In the genomic region with DNA sequence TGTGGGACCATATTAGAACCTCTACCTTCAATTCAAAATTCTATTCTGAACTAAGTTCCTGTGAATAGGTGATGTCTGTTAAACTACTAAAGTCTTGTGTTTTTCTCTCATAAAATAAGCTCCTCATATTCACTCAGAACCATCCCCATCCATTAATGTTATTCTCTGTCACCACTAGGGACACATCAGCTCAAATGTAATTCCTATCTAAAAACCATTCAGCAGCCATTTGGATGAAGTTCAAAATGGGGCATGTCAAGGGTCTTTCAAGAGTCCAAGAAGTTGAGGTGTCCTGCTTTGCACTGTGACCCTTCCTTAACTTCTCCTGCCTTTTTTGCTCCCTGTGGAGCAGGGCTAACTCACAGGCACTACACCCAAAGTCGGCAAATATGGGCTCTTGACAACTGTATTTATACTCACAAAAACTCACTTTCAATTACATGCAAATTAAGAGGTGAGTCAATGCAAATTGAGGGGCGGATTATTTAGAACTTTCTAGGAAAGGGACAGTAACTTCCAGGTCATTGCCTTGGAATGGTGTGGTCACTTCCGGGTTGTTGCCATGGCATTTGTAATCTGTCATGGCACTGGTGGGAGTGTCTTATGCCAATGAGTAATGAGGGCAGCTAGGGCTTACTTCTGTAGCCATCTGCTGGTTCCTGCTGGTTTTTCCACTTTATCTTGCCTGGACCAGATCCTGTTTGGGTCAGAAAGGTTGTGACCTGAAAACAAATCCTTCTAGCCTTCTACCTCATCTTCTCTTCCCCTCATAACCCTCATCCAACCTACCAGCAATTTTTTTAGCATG, we compare ENCODE assay signal across 13 cellular contexts.
DNase-seq lines count a peak whose midpoint lies in the region; ATAC-seq and TF ChIP-seq lines count a peak whose summit lies in the region.
"Had no signal": no experiment of that assay in that cellular context is flagged by ENCODE, and none has a peak within 500 bp of the region (broad histone marks: within the 10 kb centered on the region; RNA-seq: fewer than 3 reads in every experiment).

No MANE protein-coding gene starts in this region.

- TF ChIP-seq CTCF in WERI-Rb-1 (IDR thresholded peaks at IDR 0.05; ENCODE audit: low read depth, low read length), result 0 out of 2 replicates have a peak, but pooled peaks have one; percentile 9
- TF ChIP-seq CTCF in left lung (IDR thresholded peaks at IDR 0.05), result no peak
- no peak for TF ChIP-seq CTCF in PC-9 (conservative IDR thresholded peaks at IDR 0.05)

- H2AFZ ChIP-seq in PC-9, result no peak overlapping the region

- H3K79me2 ChIP-seq in PC-9 (ENCODE audit: low read depth), result no peaks in the 10 kb centered on the region

- H4K20me1 ChIP-seq in PC-9 (ENCODE audit: insufficient read depth), result no peaks in the 10 kb centered on the region

- no peak overlapping the region for H3K4me3 ChIP-seq in WERI-Rb-1 (ENCODE audit: low read depth, low read length)
- H3K4me3 ChIP-seq in left lung, result no peak overlapping the region
- H3K4me3 ChIP-seq in PC-9, result no peak overlapping the region

- CTCF ChIA-PET in PC-9 (lab: Charles Lee), result interaction anchor here (0.7 kb wide), 1 partner anchor 9 kb away, joined by 4 read pairs; no protein-coding TSS in a partner anchor

- no peaks in the 10 kb centered on the region for H3K36me3 ChIP-seq in WERI-Rb-1
- no peaks in the 10 kb centered on the region for H3K36me3 ChIP-seq in left lung
- H3K36me3 ChIP-seq in PC-9 (ENCODE audit: low read depth), result no peaks in the 10 kb centered on the region

- in situ Hi-C loops in Caki2 (cut with HindIII; ENCODE audit: low pct_unique_long_range_greater_than_20kb, low sequenced_read_pairs), result no loop called here

- H3K4me2 ChIP-seq in PC-9, result no peak overlapping the region

- H3K27me3 ChIP-seq in WERI-Rb-1 (ENCODE audit: insufficient read depth, low read depth, severe bottlenecking), result no peaks in the 10 kb centered on the region
- no peaks in the 10 kb centered on the region for H3K27me3 ChIP-seq in left lung
- no peaks in the 10 kb centered on the region for H3K27me3 ChIP-seq in PC-9 (ENCODE audit: insufficient read depth, low read depth)

- peak; percentile 84 for DNase-seq in Caki2 (ENCODE audit: low read depth)
- DNase-seq in MV-4-11 (lab: John Stamatoyannopoulos, UW), result peak; percentile 50
- peak; percentile 44 for DNase-seq in WERI-Rb-1
- DNase-seq in kidney tubule cell (ENCODE audit: low spot score), result peak; percentile 26
- no peak for DNase-seq in stimulated activated naive CD8-positive, alpha-beta T cell treated with anti-CD3 and anti-CD28 coated beads, Interleukin-15, Interleukin-2, amounts not matched to agents 100 U/mL and 50 U/mL, for 24 hours
- no peak for DNase-seq in left lung
- no peak for DNase-seq in PC-9
- DNase-seq in cerebellar nuclear complex (lab: John Stamatoyannopoulos, UW), result no peak
- DNase-seq: CD4-positive, alpha-beta T cell; kidney glomerular epithelial cell; stimulated activated CD4-positive, alpha-beta T cell treated with anti-CD3 and anti-CD28 coated beads, Interleukin-15, amount 100 ng/mL, for 24 hours had no signal

- intact Hi-C loops in left lung (cut with DNase I) (no loop called here), PC-9 (cut with micrococcal nuclease; ENCODE audit: unreplicated experiment) (no loop called here)

- BruUV-seq in PC-9 (replicated peaks; lab: Mats Ljungman, UMichigan), result no TSS peak

- peaks cover 3% of the 10 kb centered on the region for H3K9me3 ChIP-seq in WERI-Rb-1 (ENCODE audit: severe bottlenecking)
- H3K9me3 ChIP-seq in left lung, result peaks cover 0 to 9% of the 10 kb centered on the region in 2 donors
- no peaks in the 10 kb centered on the region for H3K9me3 ChIP-seq in PC-9 (ENCODE audit: insufficient read depth, low read depth)

- ATAC-seq in stimulated activated naive CD8-positive, alpha-beta T cell treated with anti-CD3 and anti-CD28 coated beads, Interleukin-15, Interleukin-2, amounts not matched to agents 100 U/mL and 50 U/mL, for 24 hours, result no peak
- no peak for ATAC-seq in left lung
- ATAC-seq: stimulated activated effector memory CD8-positive, alpha-beta T cell treated with anti-CD3 and anti-CD28 coated beads, Interleukin-12 subunit alpha, Interleukin-12 subunit beta, amount 100 ng/mL, for 72 hours had no signal

- no peaks in the 10 kb centered on the region for H3K4me1 ChIP-seq in left lung
- no peaks in the 10 kb centered on the region for H3K4me1 ChIP-seq in PC-9 (replicated peaks; ENCODE audit: insufficient read depth)

- POLR2A ChIA-PET in PC-9 (lab: Charles Lee; ENCODE audit: unreplicated experiment), result no interaction called here

- no peaks in the 10 kb centered on the region for H3F3A ChIP-seq in PC-9 (ENCODE audit: insufficient read depth, low read depth)

- H3K27ac ChIP-seq in WERI-Rb-1 (no peak overlapping the region), left lung (no peak overlapping the region), PC-9 (no peak overlapping the region)
- H3K27ac ChIP-seq: epithelial cell of prostate had no signal

- H3K9me2 ChIP-seq in PC-9 (ENCODE audit: insufficient read depth), result no peaks in the 10 kb centered on the region

Comparison
In these comparisons a context has a peak if more than half of its experiments do, and no peak if none do; other contexts are left out.
1. DNase-seq: peak in Caki2 (single experiment), MV-4-11 (single experiment), WERI-Rb-1 (single experiment) and kidney tubule cell (single experiment); none in stimulated activated naive CD8-positive, alpha-beta T cell treated with anti-CD3 and anti-CD28 coated beads, Interleukin-15, Interleukin-2, amounts not matched to agents 100 U/mL and 50 U/mL, for 24 hours (single experiment), left lung (0 of 2), PC-9 (0 of 2) and cerebellar nuclear complex (0 of 2).